Comparison of ENCODE assay signal across 24 cellular contexts in genomic region chr15:87757084-87757483, GRCh38.
"Had no signal": no experiment of that assay in that cellular context is flagged by ENCODE, and none has a peak within 500 bp of the region (broad histone marks: within the 10 kb centered on the region; RNA-seq: fewer than 3 reads in every experiment).

No MANE protein-coding gene starts in this region.

- H3K4me3 Mint-ChIP-seq: activated CD8-positive, alpha-beta T cell treated with anti-CD3 and anti-CD28 coated beads, Interleukin-2, amount 10 ng/mL, durations not matched to agents 7 days and 5 days; activated naive CD8-positive, alpha-beta T cell treated with anti-CD3 and anti-CD28 coated beads, Interleukin-2, amount 10 ng/mL, durations not matched to agents 7 days and 5 days; T-helper 1 cell treated with Interleukin-12 subunit alpha and Interleukin-12 subunit beta and Interleukin-4 antibody, amounts not matched to agents 30 μg/mL and 1 μg/mL, for 36 hours; WTC11 had no signal

- H3K36me3 Mint-ChIP-seq: WTC11 had no signal

- H3K27ac ChIP-seq: adrenal gland, SK-N-MC had no signal

- DNase-seq: activated CD4-positive, alpha-beta T cell treated with anti-CD3 and anti-CD28 coated beads for 48 hours; activated CD4-positive, alpha-beta T cell treated with anti-CD3 and anti-CD28 coated beads, Interleukin-2, amount 50 U/mL, for 4 hours; activated CD4-positive, CD25-positive, alpha-beta regulatory T cell treated with anti-CD3 and anti-CD28 coated beads, Interleukin-2, amount 50 U/mL, for 72 hours; activated CD8-positive, alpha-beta memory T cell treated with anti-CD3 and anti-CD28 coated beads, Interleukin-2, amount 50 U/mL, for 48 hours; activated CD8-positive, alpha-beta T cell treated with anti-CD3 and anti-CD28 coated beads, Interleukin-2, amount 10 ng/mL, durations not matched to agents 7 days and 5 days; activated naive CD4-positive, alpha-beta T cell treated with anti-CD3 and anti-CD28 coated beads, Interleukin-2, amount 50 U/mL, for 16 hours; activated naive CD8-positive, alpha-beta T cell treated with anti-CD3 and anti-CD28 coated beads, Interleukin-2, amount 10 ng/mL, durations not matched to agents 7 days and 5 days; activated T-cell treated with anti-CD3 and anti-CD28 coated beads, Interleukin-2, amount 50 U/mL, for 1 hour; adrenal gland; anterior cingulate cortex; cerebellar nuclear complex; IMR-90; Kasumi-1; KBM-7; NCI-H1105 treated with DMSO at 0.1 percent for 48 hours; NCI-H146; NCI-H1930; NCI-H2171; NCI-H226; NCI-H526; NCI-H774 had no signal

- H3K9me3 ChIP-seq: adrenal gland had no signal

- H3K36me3 ChIP-seq: adrenal gland had no signal

- H3K4me1 Mint-ChIP-seq: WTC11 had no signal

- ATAC-seq: activated CD8-positive, alpha-beta T cell treated with anti-CD3 and anti-CD28 coated beads, Interleukin-2, amount 10 ng/mL, durations not matched to agents 7 days and 5 days; WTC11 had no signal

- H3K9me3 Mint-ChIP-seq: WTC11 had no signal

- H3K27ac Mint-ChIP-seq: activated CD8-positive, alpha-beta T cell treated with anti-CD3 and anti-CD28 coated beads, Interleukin-2, amount 10 ng/mL, durations not matched to agents 7 days and 5 days; activated naive CD8-positive, alpha-beta T cell treated with anti-CD3 and anti-CD28 coated beads, Interleukin-2, amount 10 ng/mL, durations not matched to agents 7 days and 5 days; T-helper 1 cell treated with Interleukin-12 subunit alpha and Interleukin-12 subunit beta and Interleukin-4 antibody, amounts not matched to agents 30 μg/mL and 1 μg/mL, for 36 hours; WTC11 had no signal

- H3K27me3 ChIP-seq: adrenal gland had no signal

- H3K4me3 ChIP-seq: adrenal gland, SK-N-MC had no signal
